ENCODE assay signal across 1 cellular context in the genomic region with DNA sequence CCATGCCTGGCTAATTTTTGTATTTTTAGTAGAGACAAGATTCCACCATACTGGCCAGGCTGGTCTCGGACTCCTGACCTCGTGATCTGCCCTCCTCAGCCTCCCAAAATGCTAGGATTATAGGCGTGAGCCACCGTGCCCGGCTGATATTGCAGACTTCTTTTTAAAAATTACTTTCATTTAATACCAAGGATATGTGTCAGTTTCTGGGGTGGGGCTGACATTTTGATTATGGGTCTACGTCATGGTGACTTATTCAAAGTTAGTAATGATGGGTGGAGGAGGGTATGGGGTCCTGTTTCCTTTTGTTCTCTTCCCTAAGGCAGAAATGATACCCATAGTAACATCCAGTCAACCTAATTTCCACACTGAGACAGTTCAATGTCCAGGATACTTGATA.
TF ChIP-seq lines count a peak whose summit lies in the region.

No MANE protein-coding gene starts in this region.

TF ChIP-seq in SK-N-SH, 30 proteins besides CTCF, POLR2A, EP300 and RAD21 (continued from another document):
- TF ChIP-seq, protein P1, sequence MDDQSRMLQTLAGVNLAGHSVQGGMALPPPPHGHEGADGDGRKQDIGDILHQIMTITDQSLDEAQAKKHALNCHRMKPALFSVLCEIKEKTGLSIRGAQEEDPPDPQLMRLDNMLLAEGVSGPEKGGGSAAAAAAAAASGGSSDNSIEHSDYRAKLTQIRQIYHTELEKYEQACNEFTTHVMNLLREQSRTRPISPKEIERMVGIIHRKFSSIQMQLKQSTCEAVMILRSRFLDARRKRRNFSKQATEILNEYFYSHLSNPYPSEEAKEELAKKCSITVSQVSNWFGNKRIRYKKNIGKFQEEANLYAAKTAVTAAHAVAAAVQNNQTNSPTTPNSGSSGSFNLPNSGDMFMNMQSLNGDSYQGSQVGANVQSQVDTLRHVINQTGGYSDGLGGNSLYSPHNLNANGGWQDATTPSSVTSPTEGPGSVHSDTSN (IDR thresholded peaks at IDR 0.05): no peak
